17 cellular contexts compared by ENCODE assay signal in genomic region chr12:65952737-65953209, GRCh38.
A peak's percentile ranks its signal among the peaks of the same experiment; 100 is the strongest.
DNase-seq lines count a peak whose midpoint lies in the region; ATAC-seq and TF ChIP-seq lines count a peak whose summit lies in the region.
"Had no signal": no experiment of that assay in that cellular context is flagged by ENCODE, and none has a peak within 500 bp of the region (broad histone marks: within the 10 kb centered on the region; RNA-seq: fewer than 3 reads in every experiment).

No MANE protein-coding gene starts in this region.

- H3K9me3 ChIP-seq in mammary epithelial cell (replicated peaks; ENCODE audit: insufficient read depth, low read length) = no peaks in the 10 kb centered on the region
- H3K9me3 ChIP-seq: left ventricle myocardium inferior, thoracic aorta had no signal

- peak overlapping the region; percentile 19 for H3K9ac ChIP-seq in mammary epithelial cell (ENCODE audit: insufficient read depth, low read length)

- no peaks in the 10 kb centered on the region for H4K20me1 ChIP-seq in mammary epithelial cell (ENCODE audit: insufficient read depth, low read length)

- no peak overlapping the region for H2AFZ ChIP-seq in mammary epithelial cell (ENCODE audit: low read depth, low read length)

- peaks cover 24% of the 10 kb centered on the region for H3K36me3 ChIP-seq in mammary epithelial cell (ENCODE audit: insufficient read depth, low read length)
- H3K36me3 ChIP-seq: cardiac muscle cell, left ventricle myocardium inferior, thoracic aorta had no signal

- H3K27ac Mint-ChIP-seq in HFFc6 = peak overlapping the region; percentile 84
- peak overlapping the region; percentile 53 for H3K27ac Mint-ChIP-seq in osteocyte (ENCODE audit: unreplicated experiment)

- H3K9me3 Mint-ChIP-seq in HFFc6 (no peaks in the 10 kb centered on the region), osteocyte (ENCODE audit: unreplicated experiment) (no peaks in the 10 kb centered on the region)
- H3K9me3 Mint-ChIP-seq: neural crest cell had no signal

- peaks cover 11% of the 10 kb centered on the region for H3K27me3 Mint-ChIP-seq in HFFc6 (ENCODE audit: insufficient read depth)
- no peaks in the 10 kb centered on the region for H3K27me3 Mint-ChIP-seq in osteocyte (ENCODE audit: unreplicated experiment)

- peak overlapping the region; percentile 78 for H3K27ac ChIP-seq in mammary epithelial cell (ENCODE audit: insufficient read depth, low read depth, low read length)
- H3K27ac ChIP-seq: cardiac muscle cell, left ventricle myocardium inferior, thoracic aorta had no signal

- peaks cover 82% of the 10 kb centered on the region for H3K79me2 ChIP-seq in mammary epithelial cell (ENCODE audit: insufficient read depth, low read length)

- no peak overlapping the region for H3K4me3 ChIP-seq in mammary epithelial cell (replicated peaks in 1 of 3; ENCODE audit: insufficient read depth in 1 of 3, low read depth in 2 of 3, low read length in 3 of 3)
- H3K4me3 ChIP-seq: cardiac muscle cell, left ventricle myocardium inferior, thoracic aorta had no signal

- H3K4me2 ChIP-seq in mammary epithelial cell (ENCODE audit: insufficient read depth, low read depth, low read length) = no peak overlapping the region

- H3K27me3 ChIP-seq in mammary epithelial cell (ENCODE audit: insufficient read depth, low read length) = no peaks in the 10 kb centered on the region
- H3K27me3 ChIP-seq: cardiac muscle cell had no signal

- H3K36me3 Mint-ChIP-seq in HFFc6 (ENCODE audit: low read depth) (peaks cover 60% of the 10 kb centered on the region), osteocyte (ENCODE audit: unreplicated experiment) (peaks cover 24% of the 10 kb centered on the region)

- H3K4me3 Mint-ChIP-seq in HFFc6 (peak overlapping the region; percentile 40), osteocyte (ENCODE audit: unreplicated experiment) (no peak overlapping the region)
- H3K4me3 Mint-ChIP-seq: neural crest cell had no signal

- ATAC-seq in HG02885 (IDR thresholded peaks at IDR 0.05; ENCODE audit: poor library complexity, unreplicated experiment) (no peak), HG03045 (IDR thresholded peaks at IDR 0.05; ENCODE audit: unreplicated experiment) (no peak), GM19324 (IDR thresholded peaks at IDR 0.05; ENCODE audit: low FRiP score, unreplicated experiment) (no peak)

- CTCF ChIA-PET in mammary epithelial cell (lab: Charles Lee; ENCODE audit: low non-redundant PET) = no interaction called here

- H3K4me1 ChIP-seq in mammary epithelial cell (ENCODE audit: insufficient read depth, low read length) = peaks cover 97% of the 10 kb centered on the region

- TF ChIP-seq CTCF in HFFc6 (IDR thresholded peaks at IDR 0.05) = no peak
- TF ChIP-seq CTCF in mammary epithelial cell (conservative IDR thresholded peaks at IDR 0.05 in 1 of 2, IDR thresholded peaks at IDR 0.05 in 1 of 2; ENCODE audit: extremely low read depth in 1 of 2, insufficient read depth in 1 of 2, low read depth in 1 of 2, low read length in 2 of 2) = no peak
- TF ChIP-seq CTCF in osteocyte (IDR thresholded peaks at IDR 0.05) = no peak

- WGBS in mammary epithelial cell (ENCODE audit: low coverage, missing lambda C conversion rate) = 100% methylated on average over 1 of the region's 1 CpG

- peaks cover 96% of the 10 kb centered on the region for H3K4me1 Mint-ChIP-seq in HFFc6 (ENCODE audit: low read depth)
- peaks cover 75% of the 10 kb centered on the region for H3K4me1 Mint-ChIP-seq in osteocyte (ENCODE audit: unreplicated experiment)

- BruUV-seq in mammary epithelial cell (replicated peaks; lab: Mats Ljungman, UMichigan) = no TSS peak

- dilution Hi-C loops in mammary epithelial cell (cut with HindIII; ENCODE audit: low sequenced_read_pairs) = no loop called here

- DNase-seq in activated CD4-positive, alpha-beta T cell treated with anti-CD3 and anti-CD28 coated beads for 48 hours = peak; percentile 15
- no peak for DNase-seq in activated CD4-positive, alpha-beta T cell treated with anti-CD3 and anti-CD28 coated beads, Interleukin-2, amount 50 U/mL, for 48 hours
- DNase-seq in HFFc6 = peak; percentile 64
- DNase-seq in mammary epithelial cell = peak; percentile 79
- DNase-seq in osteocyte (ENCODE audit: extremely low spot score, unreplicated experiment) = no peak
- DNase-seq: activated CD4-positive, alpha-beta T cell treated with anti-CD3 and anti-CD28 coated beads for 4 hours; activated effector memory CD4-positive, alpha-beta T cell treated with Interleukin-2 at 50 U/mL for 16 hours; hippocampal formation; left ventricle myocardium inferior; NCI-H1105 treated with DMSO at 0.1 percent for 48 hours; T-helper 1 cell had no signal

- intact Hi-C loops in mammary epithelial cell (cut with micrococcal nuclease) = no loop called here

- in situ Hi-C loops in mammary epithelial cell (cut with MboI; ENCODE audit: low sequenced_read_pairs in 2 of 2) = no loop called here

Comparison
In these comparisons a context has a peak if more than half of its experiments do, and no peak if none do; other contexts are left out.
1. DNase-seq: peak in activated CD4-positive, alpha-beta T cell treated with anti-CD3 and anti-CD28 coated beads for 48 hours (single experiment), HFFc6 (single experiment) and mammary epithelial cell (single experiment); none in activated CD4-positive, alpha-beta T cell treated with anti-CD3 and anti-CD28 coated beads, Interleukin-2, amount 50 U/mL, for 48 hours (0 of 2) and osteocyte (single experiment).